ENCODE assay signal across 28 cellular contexts in genomic region chr4:163915896-163916295, GRCh38.
"Had no signal": no experiment of that assay in that cellular context is flagged by ENCODE, and none has a peak within 500 bp of the region (broad histone marks: within the 10 kb centered on the region; RNA-seq: fewer than 3 reads in every experiment).

No MANE protein-coding gene starts in this region.

- DNase-seq: stimulated activated CD4-positive, alpha-beta T cell treated with anti-CD3 and anti-CD28 coated beads, Interleukin-2, amount 100 ng/mL, for 24 hours; stimulated activated CD4-positive, alpha-beta T cell treated with anti-CD3 and anti-CD28 coated beads, Interleukin-2, amount 100 ng/mL, for 48 hours; stimulated activated CD4-positive, alpha-beta T cell treated with anti-CD3 and anti-CD28 coated beads, Interleukin-4, amount 100 ng/mL, for 1 hour; stimulated activated CD4-positive, alpha-beta T cell treated with anti-CD3 and anti-CD28 coated beads, Interleukin-4, amount 100 ng/mL, for 24 hours; stimulated activated CD4-positive, alpha-beta T cell treated with anti-CD3 and anti-CD28 coated beads, Interleukin-4, amount 100 ng/mL, for 4 hours; stimulated activated CD8-positive, alpha-beta memory T cell treated with anti-CD3 and anti-CD28 coated beads, Interleukin-4, amount 100 ng/mL, for 48 hours; stimulated activated naive B cell treated with anti-CD40 and anti-IgM and Interleukin-4, amounts not matched to agents 10 μg/mL and 1 μg/mL and 100 μg/mL, for 72 hours; stimulated activated naive CD4-positive, alpha-beta T cell; stimulated activated naive CD4-positive, alpha-beta T cell treated with Interleukin-2 at 50 U/mL for 16 hours; stimulated activated naive CD8-positive, alpha-beta T cell treated with anti-CD3 and anti-CD28 coated beads, Interleukin-15, amount 100 ng/mL, for 72 hours; stimulated activated naive CD8-positive, alpha-beta T cell treated with anti-CD3 and anti-CD28 coated beads, Interleukin-15, Interleukin-2, amounts not matched to agents 100 U/mL and 50 U/mL, for 24 hours; stomach; substantia nigra; testis; thyroid gland; tibial artery; transverse colon; upper lobe of left lung; upper lobe of right lung; uterus had no signal

- H3K4me3 ChIP-seq: stomach, suprapubic skin, testis, thoracic aorta, thyroid gland, tibial artery, tibial nerve, transverse colon, upper lobe of left lung, upper lobe of right lung, uterus, vagina had no signal

- H3K9me3 ChIP-seq: stomach, suprapubic skin, testis, thoracic aorta, thyroid gland, tibial artery, tibial nerve, transverse colon, upper lobe of left lung, upper lobe of right lung, uterus, vagina had no signal

- H3K27me3 ChIP-seq: stomach, testis, thyroid gland, tibial artery, tibial nerve, transverse colon, upper lobe of left lung, upper lobe of right lung, uterus, vagina had no signal

- ATAC-seq: stimulated activated effector memory CD8-positive, alpha-beta T cell treated with anti-CD3 and anti-CD28 coated beads, Interleukin-12 subunit alpha, Interleukin-12 subunit beta, amount 100 ng/mL, for 72 hours; stimulated activated naive B cell treated with anti-CD40 and anti-IgM and Interleukin-4, amounts not matched to agents 10 μg/mL and 1 μg/mL and 100 μg/mL, for 72 hours; stimulated activated naive CD8-positive, alpha-beta T cell treated with anti-CD3 and anti-CD28 coated beads, Interleukin-15, amount 100 ng/mL, for 72 hours; stimulated activated naive CD8-positive, alpha-beta T cell treated with anti-CD3 and anti-CD28 coated beads, Interleukin-15, Interleukin-2, amounts not matched to agents 100 U/mL and 50 U/mL, for 24 hours; upper lobe of right lung had no signal

- H3K9me3 Mint-ChIP-seq: stimulated activated effector memory CD8-positive, alpha-beta T cell treated with anti-CD3 and anti-CD28 coated beads, Interleukin-12 subunit alpha, Interleukin-12 subunit beta, amount 100 ng/mL, for 72 hours; stimulated activated naive B cell treated with anti-CD40 and anti-IgM and Interleukin-4, amounts not matched to agents 10 μg/mL and 1 μg/mL and 100 μg/mL, for 72 hours; stimulated activated naive CD8-positive, alpha-beta T cell treated with anti-CD3 and anti-CD28 coated beads, Interleukin-15, amount 100 ng/mL, for 72 hours; stimulated activated naive CD8-positive, alpha-beta T cell treated with anti-CD3 and anti-CD28 coated beads, Interleukin-15, Interleukin-2, amounts not matched to agents 100 ng/mL and 50 ng/mL, for 24 hours; type B pancreatic cell had no signal

- H3K4me1 ChIP-seq: stomach, suprapubic skin, testis, thyroid gland, tibial artery, tibial nerve, transverse colon, upper lobe of left lung, upper lobe of right lung, uterus, vagina had no signal

- H3K4me1 Mint-ChIP-seq: stimulated activated effector memory CD8-positive, alpha-beta T cell treated with anti-CD3 and anti-CD28 coated beads, Interleukin-12 subunit alpha, Interleukin-12 subunit beta, amount 100 ng/mL, for 72 hours; stimulated activated naive B cell treated with anti-CD40 and anti-IgM and Interleukin-4, amounts not matched to agents 10 μg/mL and 1 μg/mL and 100 μg/mL, for 72 hours; stimulated activated naive CD8-positive, alpha-beta T cell treated with anti-CD3 and anti-CD28 coated beads, Interleukin-15, amount 100 ng/mL, for 72 hours had no signal

- H3K36me3 ChIP-seq: stomach, suprapubic skin, thoracic aorta, thyroid gland, tibial artery, tibial nerve, transverse colon, upper lobe of left lung, upper lobe of right lung, uterus, vagina had no signal

- H3K4me3 Mint-ChIP-seq: stimulated activated effector memory CD8-positive, alpha-beta T cell treated with anti-CD3 and anti-CD28 coated beads, Interleukin-12 subunit alpha, Interleukin-12 subunit beta, amount 100 ng/mL, for 72 hours; stimulated activated naive B cell treated with anti-CD40 and anti-IgM and Interleukin-4, amounts not matched to agents 10 μg/mL and 1 μg/mL and 100 μg/mL, for 72 hours; stimulated activated naive CD8-positive, alpha-beta T cell treated with anti-CD3 and anti-CD28 coated beads, Interleukin-15, amount 100 ng/mL, for 72 hours; stimulated activated naive CD8-positive, alpha-beta T cell treated with anti-CD3 and anti-CD28 coated beads, Interleukin-15, Interleukin-2, amounts not matched to agents 100 ng/mL and 50 ng/mL, for 24 hours; type B pancreatic cell had no signal

- H3K36me3 Mint-ChIP-seq: stimulated activated effector memory CD8-positive, alpha-beta T cell treated with anti-CD3 and anti-CD28 coated beads, Interleukin-12 subunit alpha, Interleukin-12 subunit beta, amount 100 ng/mL, for 72 hours; stimulated activated naive B cell treated with anti-CD40 and anti-IgM and Interleukin-4, amounts not matched to agents 10 μg/mL and 1 μg/mL and 100 μg/mL, for 72 hours; type B pancreatic cell had no signal

- H3K27me3 Mint-ChIP-seq: stimulated activated naive CD8-positive, alpha-beta T cell treated with anti-CD3 and anti-CD28 coated beads, Interleukin-15, amount 100 ng/mL, for 72 hours; type B pancreatic cell had no signal

- H3K27ac Mint-ChIP-seq: stimulated activated effector memory CD8-positive, alpha-beta T cell treated with anti-CD3 and anti-CD28 coated beads, Interleukin-12 subunit alpha, Interleukin-12 subunit beta, amount 100 ng/mL, for 72 hours; stimulated activated naive B cell treated with anti-CD40 and anti-IgM and Interleukin-4, amounts not matched to agents 10 μg/mL and 1 μg/mL and 100 μg/mL, for 72 hours; stimulated activated naive CD8-positive, alpha-beta T cell treated with anti-CD3 and anti-CD28 coated beads, Interleukin-15, amount 100 ng/mL, for 72 hours; stimulated activated naive CD8-positive, alpha-beta T cell treated with anti-CD3 and anti-CD28 coated beads, Interleukin-15, Interleukin-2, amounts not matched to agents 100 ng/mL and 50 ng/mL, for 24 hours; type B pancreatic cell had no signal

- FAIRE-seq: urothelium cell line had no signal

- H3K27ac ChIP-seq: stomach, suprapubic skin, testis, thoracic aorta, thyroid gland, tibial artery, tibial nerve, transverse colon, upper lobe of left lung, upper lobe of right lung, uterus, vagina had no signal
